ENCODE assay signal across 25 cellular contexts in genomic region chr1:114502080-114502479, GRCh38.
"Had no signal": no experiment of that assay in that cellular context is flagged by ENCODE, and none has a peak within 500 bp of the region (broad histone marks: within the 10 kb centered on the region; RNA-seq: fewer than 3 reads in every experiment).

No MANE protein-coding gene starts in this region.

- H3K27ac ChIP-seq: breast epithelium, KMS-11 had no signal

- DNase-seq: activated CD4-positive, alpha-beta T cell treated with anti-CD3 and anti-CD28 coated beads for 1 hour; activated CD4-positive, alpha-beta T cell treated with anti-CD3 and anti-CD28 coated beads, Interleukin-2, amount 10 ng/mL, durations not matched to agents 24 days and 14 days; activated CD4-positive, alpha-beta T cell treated with anti-CD3 and anti-CD28 coated beads, Interleukin-2, amount 50 U/mL, for 48 hours; activated gamma-delta T cell treated with Interleukin-2 at 50 U/mL for 16 hours; activated naive CD4-positive, alpha-beta T cell treated with anti-CD3 and anti-CD28 coated beads, Interleukin-2, amount 10 ng/mL, durations not matched to agents 7 days and 5 days; activated T-cell treated with anti-CD3 and anti-CD28 coated beads, Interleukin-2, amount 50 U/mL, for 4 hours; aorta; MG63; MV-4-11; NCI-H1092 treated with DMSO at 0.1 percent for 48 hours; NCI-H1417 treated with DMSO at 0.1 percent for 48 hours; NCI-H1694 treated with DMSO at 0.1 percent for 48 hours; NCI-H2029 treated with DMSO at 0.1 percent for 48 hours; NCI-H345; NCI-H510A treated with DMSO at 0.1 percent for 48 hours; NCI-H69; NK-92 treated with Interleukin-12 subunit alpha and Interleukin-12 subunit beta, amount 100 ng/mL, for 24 hours; SIG-M5; SK-N-SH; T-helper 1 cell had no signal

- H3K27me3 ChIP-seq: breast epithelium, MG63 had no signal

- ATAC-seq: activated T-cell treated with anti-CD3 and anti-CD28 coated beads, Interleukin-2, amount 50 U/mL, for 4 hours; WTC11 had no signal

- H3K9me2 ChIP-seq: SK-N-SH had no signal

- H3K4me1 ChIP-seq: breast epithelium had no signal

- H3K4me3 Mint-ChIP-seq: activated CD4-positive, alpha-beta T cell treated with anti-CD3 and anti-CD28 coated beads, Interleukin-2, amount 10 ng/mL, durations not matched to agents 24 days and 14 days; activated naive CD4-positive, alpha-beta T cell treated with anti-CD3 and anti-CD28 coated beads, Interleukin-2, amount 10 ng/mL, durations not matched to agents 7 days and 5 days; activated T-cell treated with anti-CD3 and anti-CD28 coated beads, Interleukin-2, amount 50 U/mL, for 4 hours; central memory CD8-positive, alpha-beta T cell; WTC11 had no signal

- H3K4me3 ChIP-seq: breast epithelium, MG63 had no signal

- H3K9ac ChIP-seq: KMS-11, SK-N-SH had no signal

- H3K27ac Mint-ChIP-seq: activated CD4-positive, alpha-beta T cell treated with anti-CD3 and anti-CD28 coated beads, Interleukin-2, amount 10 ng/mL, durations not matched to agents 24 days and 14 days; activated naive CD4-positive, alpha-beta T cell treated with anti-CD3 and anti-CD28 coated beads, Interleukin-2, amount 10 ng/mL, durations not matched to agents 7 days and 5 days; WTC11 had no signal

- H3K9me3 Mint-ChIP-seq: activated CD4-positive, alpha-beta T cell treated with anti-CD3 and anti-CD28 coated beads, Interleukin-2, amount 10 ng/mL, durations not matched to agents 24 days and 14 days; activated naive CD4-positive, alpha-beta T cell treated with anti-CD3 and anti-CD28 coated beads, Interleukin-2, amount 10 ng/mL, durations not matched to agents 7 days and 5 days; activated T-cell treated with anti-CD3 and anti-CD28 coated beads, Interleukin-2, amount 50 U/mL, for 4 hours; central memory CD8-positive, alpha-beta T cell; IgD-negative memory B cell; WTC11 had no signal

- H3K4me2 ChIP-seq: KMS-11, SK-N-SH had no signal

- H3K36me3 ChIP-seq: breast epithelium had no signal

- H3K27me3 Mint-ChIP-seq: activated CD4-positive, alpha-beta T cell treated with anti-CD3 and anti-CD28 coated beads, Interleukin-2, amount 10 ng/mL, durations not matched to agents 24 days and 14 days; activated naive CD4-positive, alpha-beta T cell treated with anti-CD3 and anti-CD28 coated beads, Interleukin-2, amount 10 ng/mL, durations not matched to agents 7 days and 5 days; central memory CD8-positive, alpha-beta T cell; IgD-negative memory B cell had no signal

- H3K9me3 ChIP-seq: breast epithelium, MG63, SK-N-SH had no signal
